Comparison of ENCODE assay signal across 16 cellular contexts in genomic region chr5:156103116-156103860, GRCh38.
"Had no signal": no experiment of that assay in that cellular context is flagged by ENCODE, and none has a peak within 500 bp of the region (broad histone marks: within the 10 kb centered on the region; RNA-seq: fewer than 3 reads in every experiment).

No MANE protein-coding gene starts in this region.

- H3K36me3 ChIP-seq: heart left ventricle, left ventricle myocardium inferior, right atrium auricular region, transverse colon had no signal

- H3K4me1 ChIP-seq: right atrium auricular region, transverse colon had no signal

- H3K36me3 Mint-ChIP-seq: brain; natural killer cell treated with Interleukin-12 subunit alpha and Interleukin-12 subunit beta and Interleukin-15 and Interleukin-18, amount 100 ng/mL, for 72 hours; stimulated activated memory B cell treated with anti-CD40 and anti-IgM and Interleukin-4, amounts not matched to agents 10 μg/mL and 1 μg/mL and 100 μg/mL, for 72 hours had no signal

- H3K4me1 Mint-ChIP-seq: activated T-helper 17 cell treated with anti-CD3 and anti-CD28 coated beads, Interleukin-2, amount 50 U/mL, for 72 hours; stimulated activated memory B cell treated with anti-CD40 and anti-IgM and Interleukin-4, amounts not matched to agents 10 μg/mL and 1 μg/mL and 100 μg/mL, for 72 hours had no signal

- H3K4me3 ChIP-seq: heart left ventricle, left ventricle myocardium inferior, right atrium auricular region, transverse colon had no signal

- DNase-seq: activated naive CD4-positive, alpha-beta T cell treated with anti-CD3 and anti-CD28 coated beads, Interleukin-2, amount 50 U/mL, for 16 hours; cerebellar nuclear complex; endodermal cell; heart left ventricle; left ventricle myocardium inferior; mesenchymal stem cell; nucleus accumbens; substantia nigra; T-helper 9 cell; transverse colon had no signal

- H3K9me3 Mint-ChIP-seq: activated T-helper 17 cell treated with anti-CD3 and anti-CD28 coated beads, Interleukin-2, amount 50 U/mL, for 72 hours; brain; endodermal cell; natural killer cell treated with Interleukin-12 subunit alpha and Interleukin-12 subunit beta and Interleukin-15 and Interleukin-18, amount 100 ng/mL, for 72 hours; stimulated activated memory B cell treated with anti-CD40 and anti-IgM and Interleukin-4, amounts not matched to agents 10 μg/mL and 1 μg/mL and 100 μg/mL, for 72 hours had no signal

- H3K27ac ChIP-seq: heart left ventricle, left ventricle myocardium inferior, right atrium auricular region, transverse colon had no signal

- H3K27me3 Mint-ChIP-seq: activated T-helper 17 cell treated with anti-CD3 and anti-CD28 coated beads, Interleukin-2, amount 50 U/mL, for 72 hours; brain; stimulated activated memory B cell treated with anti-CD40 and anti-IgM and Interleukin-4, amounts not matched to agents 10 μg/mL and 1 μg/mL and 100 μg/mL, for 72 hours had no signal

- H3K27ac Mint-ChIP-seq: activated T-helper 17 cell treated with anti-CD3 and anti-CD28 coated beads, Interleukin-2, amount 50 U/mL, for 72 hours; brain; endodermal cell; natural killer cell treated with Interleukin-12 subunit alpha and Interleukin-12 subunit beta and Interleukin-15 and Interleukin-18, amount 100 ng/mL, for 72 hours; stimulated activated memory B cell treated with anti-CD40 and anti-IgM and Interleukin-4, amounts not matched to agents 10 μg/mL and 1 μg/mL and 100 μg/mL, for 72 hours had no signal

- H3K27me3 ChIP-seq: heart left ventricle, right atrium auricular region, transverse colon had no signal

- H3K9me3 ChIP-seq: heart left ventricle, left ventricle myocardium inferior, right atrium auricular region, transverse colon had no signal

- FAIRE-seq: islet of Langerhans had no signal

- H3K4me3 Mint-ChIP-seq: activated T-helper 17 cell treated with anti-CD3 and anti-CD28 coated beads, Interleukin-2, amount 50 U/mL, for 72 hours; brain; endodermal cell; natural killer cell treated with Interleukin-12 subunit alpha and Interleukin-12 subunit beta and Interleukin-15 and Interleukin-18, amount 100 ng/mL, for 72 hours; stimulated activated memory B cell treated with anti-CD40 and anti-IgM and Interleukin-4, amounts not matched to agents 10 μg/mL and 1 μg/mL and 100 μg/mL, for 72 hours had no signal
